14 cellular contexts compared by ENCODE assay signal in the genomic region with DNA sequence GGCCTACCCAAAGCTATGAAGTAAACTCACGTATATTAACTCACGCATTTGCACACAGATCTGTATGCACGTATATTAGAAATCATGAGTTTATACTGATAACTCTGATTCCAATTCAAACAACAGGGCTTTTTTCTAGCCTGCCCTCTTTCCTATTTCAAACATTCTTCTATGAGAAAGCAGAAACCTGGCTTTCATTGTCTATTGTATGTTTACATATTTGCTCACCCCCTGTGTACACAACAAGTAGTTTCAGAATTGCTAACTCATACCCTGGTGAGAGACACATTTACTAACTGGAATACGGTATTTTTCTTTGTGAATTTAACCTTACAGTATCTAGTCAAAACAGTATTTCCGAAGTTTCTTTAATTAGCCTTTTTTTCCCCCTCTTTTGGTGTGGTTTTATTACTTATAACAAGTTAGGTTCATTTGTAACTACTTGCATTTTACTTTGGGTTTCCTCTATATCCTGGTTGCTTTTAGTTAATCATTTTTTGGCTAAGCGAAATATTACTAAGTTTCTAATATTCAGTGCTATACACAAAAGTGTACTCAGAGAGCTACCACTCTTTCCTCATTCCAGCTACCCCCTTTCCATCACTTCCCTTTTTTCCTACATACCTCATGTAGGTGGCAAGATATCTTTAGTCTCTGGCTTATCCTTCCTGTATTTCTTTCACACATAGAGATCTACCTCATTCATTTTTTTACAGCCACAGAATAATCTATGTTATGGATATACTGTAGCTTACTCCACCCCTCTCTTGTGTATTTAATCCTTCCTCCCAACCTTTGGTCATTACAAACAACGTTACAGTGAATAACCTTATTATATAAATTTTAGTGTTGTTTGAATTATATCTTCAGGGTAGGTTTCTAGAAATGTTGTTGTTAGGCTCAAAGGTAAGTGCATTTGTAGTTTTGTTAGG.
A peak's percentile ranks its signal among the peaks of the same experiment; 100 is the strongest.
DNase-seq lines count a peak whose midpoint lies in the region; ATAC-seq and TF ChIP-seq lines count a peak whose summit lies in the region.
"Had no signal": no experiment of that assay in that cellular context is flagged by ENCODE, and none has a peak within 500 bp of the region (broad histone marks: within the 10 kb centered on the region; RNA-seq: fewer than 3 reads in every experiment).

No MANE protein-coding gene starts in this region.

- H3K4me2 ChIP-seq in PC-3 (ENCODE audit: low read length): peak overlapping the region; percentile 29

- no peaks in the 10 kb centered on the region for H4K20me1 ChIP-seq in PC-3 (ENCODE audit: low read length)

- H3K4me1 Mint-ChIP-seq in CD4-positive, alpha-beta memory T cell: peaks cover 4 to 14% (median 8%) of the 10 kb centered on the region in 4 donors

- no peaks in the 10 kb centered on the region for H3F3A ChIP-seq in PC-3 (ENCODE audit: low read length, unreplicated experiment)

- POLR2A ChIA-PET in PC-3 (lab: Charles Lee; ENCODE audit: unreplicated experiment): interaction anchor here (0.6 kb wide), 1 partner anchor 113 kb away, joined by 3 read pairs; a partner anchor contains a TSS
- POLR2A ChIA-PET in CD4-positive, alpha-beta memory T cell (lab: Charles Lee; ENCODE audit: partially characterized antibody): no interaction called here

- CTCF ChIA-PET in PC-3 (lab: Charles Lee): no interaction called here
- CTCF ChIA-PET in CD4-positive, alpha-beta memory T cell (lab: Charles Lee; ENCODE audit: partially characterized antibody): no interaction called here

- 0 out of 2 replicates have a peak, but pooled peaks cover 2% of the 10 kb centered on the region for H3K36me3 ChIP-seq in PC-3 (ENCODE audit: low read depth, low read length)
- H3K36me3 ChIP-seq in CD4-positive, alpha-beta memory T cell (ENCODE audit: insufficient read depth, low read length): no peaks in the 10 kb centered on the region
- H3K36me3 ChIP-seq: BE2C had no signal

- ATAC-seq in PC-3 (peak; percentile 99), left colon (peak; percentile 90), GM18907 (IDR thresholded peaks at IDR 0.05; ENCODE audit: unreplicated experiment) (no peak)

- BruUV-seq in PC-3 (replicated peaks; lab: Mats Ljungman, UMichigan): no TSS peak

- TF ChIP-seq CTCF in PC-3 (conservative IDR thresholded peaks at IDR 0.05; ENCODE audit: low read depth, low read length): no peak

- no peak overlapping the region for H3K27ac Mint-ChIP-seq in CD4-positive, alpha-beta memory T cell
- H3K27ac Mint-ChIP-seq: CD8-positive, alpha-beta memory T cell; HFFc6 had no signal

- peak overlapping the region; percentile 42 for H3K9ac ChIP-seq in PC-3 (ENCODE audit: low read length)

- intact Hi-C loops in PC-3 (cut with micrococcal nuclease) (no loop called here), left colon (cut with DNase I, micrococcal nuclease) (no loop called here)
- intact Hi-C loops in CD4-positive, alpha-beta memory T cell (cut with micrococcal nuclease): no loop called here

- no peaks in the 10 kb centered on the region for H3K27me3 ChIP-seq in PC-3 (ENCODE audit: low read length)
- H3K27me3 ChIP-seq in CD4-positive, alpha-beta memory T cell (ENCODE audit: insufficient read depth, low read length): peaks cover 4% of the 10 kb centered on the region
- H3K27me3 ChIP-seq: BE2C had no signal

- H3K79me2 ChIP-seq in PC-3 (ENCODE audit: low read length): no peaks in the 10 kb centered on the region

- no peak overlapping the region; the same call in 1 of the 2 replicates for H3K4me3 ChIP-seq in PC-3 (ENCODE audit: low read length)
- no peak overlapping the region for H3K4me3 ChIP-seq in CD4-positive, alpha-beta memory T cell (ENCODE audit: low read length in 2 of 2)

- no peaks in the 10 kb centered on the region for H3K9me2 ChIP-seq in PC-3 (replicated peaks; ENCODE audit: low read length)

- H3K36me3 Mint-ChIP-seq in CD4-positive, alpha-beta memory T cell: no peaks in the 10 kb centered on the region

- peak overlapping the region; percentile 90 for H3K27ac ChIP-seq in PC-3 (ENCODE audit: low read length)
- no peak overlapping the region for H3K27ac ChIP-seq in CD4-positive, alpha-beta memory T cell (ENCODE audit: low read depth, low read length)
- H3K27ac ChIP-seq: RWPE1 had no signal

- H2AFZ ChIP-seq in PC-3 (ENCODE audit: low read length): peak overlapping the region; percentile 5; the same call in 1 of the 2 replicates

- H3K9me3 Mint-ChIP-seq in CD4-positive, alpha-beta memory T cell: peaks cover 0 to 12% (median 4%) of the 10 kb centered on the region in 8 donors

- H3K4me1 ChIP-seq in PC-3 (ENCODE audit: insufficient read depth, low read length): peaks cover 15% of the 10 kb centered on the region
- peaks cover 5% of the 10 kb centered on the region for H3K4me1 ChIP-seq in CD4-positive, alpha-beta memory T cell (ENCODE audit: insufficient read depth, low read length)
- H3K4me1 ChIP-seq: BE2C had no signal

- H3K4me3 Mint-ChIP-seq in CD4-positive, alpha-beta memory T cell: no peak overlapping the region
- H3K4me3 Mint-ChIP-seq: CD8-positive, alpha-beta memory T cell; HFFc6 had no signal

- DNase-seq in AML-193 (lab: John Stamatoyannopoulos, UW) (peak; percentile 16 to 20), Kasumi-1 (lab: John Stamatoyannopoulos, UW) (peak; percentile 23 to 31), PC-3 (peak; percentile 74), left colon (no peak), DMS 273 treated with DMSO at 0.1 percent for 48 hours (lab: John Stamatoyannopoulos, UW) (no peak)
- DNase-seq in CD4-positive, alpha-beta memory T cell: no peak
- DNase-seq: BE2C; CD8-positive, alpha-beta memory T cell; HFFc6; NCI-H2081; NCI-H526; T-helper 1 cell had no signal

- H3K9me3 ChIP-seq in PC-3 (ENCODE audit: low read length): no peaks in the 10 kb centered on the region
- no peaks in the 10 kb centered on the region for H3K9me3 ChIP-seq in CD4-positive, alpha-beta memory T cell (ENCODE audit: control insufficient read depth in 1 of 2, low read length in 2 of 2)
- H3K9me3 ChIP-seq: BE2C had no signal

- peaks cover 17 to 25% of the 10 kb centered on the region in 2 donors for H3K27me3 Mint-ChIP-seq in CD4-positive, alpha-beta memory T cell

Comparison
In these comparisons a context has a peak if more than half of its experiments do, and no peak if none do; other contexts are left out.
1. DNase-seq: peak in AML-193 (2 of 2), Kasumi-1 (2 of 2) and PC-3 (single experiment); none in left colon (0 of 2), DMS 273 treated with DMSO at 0.1 percent for 48 hours (single experiment) and CD4-positive, alpha-beta memory T cell (0 of 5).